21 cellular contexts compared by ENCODE assay signal in genomic region chr15:43214169-43214568, GRCh38. TPM values are rescaled to one million over a fixed set of nuclear protein-coding genes. Genes with fewer than 3 reads are reported as not detected.
DNase-seq lines count a peak whose midpoint lies in the region; ATAC-seq and TF ChIP-seq lines count a peak whose summit lies in the region.
"Had no signal": no experiment of that assay in that cellular context is flagged by ENCODE, and none has a peak within 500 bp of the region (broad histone marks: within the 10 kb centered on the region; RNA-seq: fewer than 3 reads in every experiment).

No MANE protein-coding gene starts in this region.

- no peaks in the 10 kb centered on the region for H4K20me1 ChIP-seq in neural progenitor cell (ENCODE audit: low read depth)
- H4K20me1 ChIP-seq: BLaER1 had no signal

- H2AFZ ChIP-seq in neural progenitor cell (replicated peaks), result peak overlapping the region; percentile 72

- ATAC-seq in WTC11, result peak; percentile 31; the same call in 1 of the 2 replicates

- H3K9ac ChIP-seq in endodermal cell (ENCODE audit: extremely low read depth, low read length, poor library complexity, severe bottlenecking) (no peak overlapping the region), neural progenitor cell (no peak overlapping the region)
- H3K9ac ChIP-seq: BLaER1 had no signal

- H3F3A ChIP-seq in neural progenitor cell (ENCODE audit: low read depth), result no peaks in the 10 kb centered on the region

- H3K27ac ChIP-seq in endodermal cell (ENCODE audit: low read depth, low read length) (no peak overlapping the region), neural progenitor cell (no peak overlapping the region)
- H3K27ac ChIP-seq: BLaER1, HL-60 had no signal

- no peaks in the 10 kb centered on the region; the same call in 1 of the 2 replicates for H3K27me3 Mint-ChIP-seq in WTC11 (ENCODE audit: low read depth)
- no peaks in the 10 kb centered on the region for H3K27me3 Mint-ChIP-seq in endodermal cell (ENCODE audit: insufficient read depth)
- peaks cover 2% of the 10 kb centered on the region for H3K27me3 Mint-ChIP-seq in neural progenitor cell (ENCODE audit: insufficient read depth, low read depth)

- POLR2A ChIA-PET in WTC11 (lab: Charles Lee), result no interaction called here

- H3K4me1 Mint-ChIP-seq in WTC11, result peaks cover 13% of the 10 kb centered on the region
- peaks cover 5% of the 10 kb centered on the region for H3K4me1 Mint-ChIP-seq in endodermal cell
- H3K4me1 Mint-ChIP-seq in neural progenitor cell, result peaks cover 7% of the 10 kb centered on the region
- H3K4me1 Mint-ChIP-seq: CD14-positive monocyte; CD4-positive, alpha-beta memory T cell; IgD-negative memory B cell had no signal

- H3K27me3 ChIP-seq in H7 (ENCODE audit: control insufficient read depth, insufficient read depth, low read length) (no peaks in the 10 kb centered on the region), endodermal cell (ENCODE audit: control insufficient read depth, insufficient read depth, low read length, poor library complexity, severe bottlenecking) (no peaks in the 10 kb centered on the region), neural progenitor cell (no peaks in the 10 kb centered on the region)
- H3K27me3 ChIP-seq: BLaER1 had no signal

- H3K9me3 ChIP-seq in endodermal cell (ENCODE audit: control insufficient read depth, low read length) (no peaks in the 10 kb centered on the region), neural progenitor cell (ENCODE audit: low read depth) (no peaks in the 10 kb centered on the region)
- H3K9me3 ChIP-seq: HAP-1 had no signal

- H3K4me3 ChIP-seq in H7 (ENCODE audit: insufficient read depth, low read depth, low read length) (no peak overlapping the region), endodermal cell (ENCODE audit: low read length) (no peak overlapping the region), neural progenitor cell (no peak overlapping the region)
- H3K4me3 ChIP-seq: BLaER1, HAP-1 had no signal

- no peak overlapping the region for H3K4me3 Mint-ChIP-seq in WTC11
- H3K4me3 Mint-ChIP-seq in endodermal cell, result no peak overlapping the region
- H3K4me3 Mint-ChIP-seq in neural progenitor cell, result no peak overlapping the region
- H3K4me3 Mint-ChIP-seq: CD14-positive monocyte; CD4-positive, alpha-beta memory T cell; IgD-negative memory B cell had no signal

- H3K9me3 Mint-ChIP-seq in WTC11, result no peaks in the 10 kb centered on the region
- H3K9me3 Mint-ChIP-seq in endodermal cell, result no peaks in the 10 kb centered on the region
- H3K9me3 Mint-ChIP-seq in neural progenitor cell, result no peaks in the 10 kb centered on the region
- H3K9me3 Mint-ChIP-seq: CD4-positive, alpha-beta memory T cell had no signal

- no peaks in the 10 kb centered on the region for H3K79me2 ChIP-seq in neural progenitor cell (ENCODE audit: low read depth)

- TF ChIP-seq CTCF in WTC11 (IDR thresholded peaks at IDR 0.05), result no peak
- no peak for TF ChIP-seq CTCF in endodermal cell (conservative IDR thresholded peaks at IDR 0.05)
- no peak for TF ChIP-seq CTCF in neural progenitor cell (IDR thresholded peaks at IDR 0.05)

- H3K4me2 ChIP-seq in neural progenitor cell, result no peak overlapping the region
- H3K4me2 ChIP-seq: BLaER1 had no signal

- CTCF ChIA-PET in WTC11 (lab: Charles Lee), result interaction anchor here (1.6 to 3.3 kb wide), 3 partner anchors 10 to 29 kb away, joined by 3 to 35 read pairs (median 18); partner anchors contain the start of gene CCNDBP1

- 82 to 83% methylated on average over 7 to 8 of the region's 8 CpGs for WGBS in endodermal cell (ENCODE audit: insufficient coverage in 1 of 2, insufficient read length in 1 of 2), 2 experiments

- no peaks in the 10 kb centered on the region for H3K36me3 ChIP-seq in H7 (replicated peaks; ENCODE audit: control insufficient read depth, insufficient read depth, low read length)
- no peaks in the 10 kb centered on the region for H3K36me3 ChIP-seq in endodermal cell (ENCODE audit: control insufficient read depth, insufficient read depth, low read length)
- no peaks in the 10 kb centered on the region for H3K36me3 ChIP-seq in neural progenitor cell
- H3K36me3 ChIP-seq: BLaER1, HAP-1 had no signal

- H3K36me3 Mint-ChIP-seq in WTC11 (no peaks in the 10 kb centered on the region), endodermal cell (ENCODE audit: low read depth) (no peaks in the 10 kb centered on the region), neural progenitor cell (no peaks in the 10 kb centered on the region)
- H3K36me3 Mint-ChIP-seq: CD14-positive monocyte; CD4-positive, alpha-beta memory T cell had no signal

- H3K4me1 ChIP-seq in endodermal cell (ENCODE audit: control insufficient read depth, insufficient read depth, low read length) (no peaks in the 10 kb centered on the region), neural progenitor cell (no peaks in the 10 kb centered on the region)
- H3K4me1 ChIP-seq: BLaER1, HAP-1 had no signal

- H3K27ac Mint-ChIP-seq in WTC11, result no peak overlapping the region
- H3K27ac Mint-ChIP-seq in endodermal cell, result no peak overlapping the region
- H3K27ac Mint-ChIP-seq in neural progenitor cell, result peak overlapping the region; percentile 69
- H3K27ac Mint-ChIP-seq: CD14-positive monocyte, IgD-negative memory B cell had no signal

- DNase-seq in H7 (peak; percentile 42), WTC11 (ENCODE audit: low spot score) (no peak), endodermal cell (peak; percentile 46), neural progenitor cell (ENCODE audit: low spot score) (no peak), NCI-H345 treated with DMSO at 0.1 percent for 48 hours (lab: John Stamatoyannopoulos, UW; ENCODE audit: unreplicated experiment) (no peak), amygdala (lab: John Stamatoyannopoulos, UW) (no peak), NCI-H2081 treated with DMSO at 0.1 percent for 48 hours (lab: John Stamatoyannopoulos, UW) (no peak)
- no peak for DNase-seq in stimulated activated CD8-positive, alpha-beta memory T cell treated with anti-CD3 and anti-CD28 coated beads, Interleukin-4, amount 100 ng/mL, for 48 hours
- DNase-seq: 8988T; CD4-positive, alpha-beta memory T cell; DMS79 treated with DMSO at 0.1 percent for 48 hours; GF-D8; GOT3 had no signal

TF ChIP-seq in WTC11, 78 proteins besides CTCF, POLR2A, EP300 and RAD21:
- TF ChIP-seq TEAD4 (CRISPR knock-in tag; IDR thresholded peaks at IDR 0.05) (no peak), ZNF396 (CRISPR knock-in tag; IDR thresholded peaks at IDR 0.05; ENCODE audit: borderline replicate concordance) (no peak), ELF4 (CRISPR knock-in tag; IDR thresholded peaks at IDR 0.05; ENCODE audit: low read depth) (no peak), USF2 (CRISPR knock-in tag; IDR thresholded peaks at IDR 0.05) (peak; percentile 70), USF1 (CRISPR knock-in tag; IDR thresholded peaks at IDR 0.05) (peak; percentile 58; the same call in 1 of the 2 replicates), JAZF1 (CRISPR knock-in tag; IDR thresholded peaks at IDR 0.05) (no peak), AR (CRISPR knock-in tag; IDR thresholded peaks at IDR 0.05) (no peak)

RNA-seq across cellular contexts. Expression of gene EPB42, which starts 6.6 kb away (rescaled TPM):
- total RNA-seq in H7 (2014; rRNA removed; shearing (Covaris generic)), result not detected in 2 replicates
- not detected in 3 replicates for total RNA-seq in WTC11 (2021)
- not detected for total RNA-seq in endodermal cell
- not detected for polyA plus RNA-seq in endodermal cell (2013, experiment 1 of 2)
- not detected for polyA plus RNA-seq in endodermal cell (2013, experiment 2 of 2)
- not detected in 2 replicates for total RNA-seq in neural progenitor cell (ENCODE audit: low replicate concordance)
- total RNA-seq: A673; CD4-positive, alpha-beta memory T cell; HT1080 had no signal
- polyA plus RNA-seq: AG04450; CD4-positive, alpha-beta memory T cell; IgD-negative memory B cell had no signal

RNA-seq across cellular contexts. Expression of gene CCNDBP1, which starts 29.0 kb away (rescaled TPM):
- 49.7 and 51.3 TPM in 2 replicates for total RNA-seq in H7 (2014; rRNA removed; shearing (Covaris generic))
- total RNA-seq in WTC11 (2021) (19.1 to 22.0 TPM (median 20.4 TPM) in 3 replicates), endodermal cell (10 to 100 TPM; 25.7 to 43.5 TPM), neural progenitor cell (ENCODE audit: low replicate concordance) (43.1 and 44.3 TPM in 2 replicates)
- 38.2 TPM for polyA plus RNA-seq in endodermal cell (2013, experiment 1 of 2)
- polyA plus RNA-seq in endodermal cell (2013, experiment 2 of 2), result 33.9 TPM

RNA-seq across cellular contexts. Expression of gene TGM5, which starts 52.6 kb away (rescaled TPM):
- total RNA-seq in H7 (2014; rRNA removed; shearing (Covaris generic)), result not detected in 2 replicates
- total RNA-seq in WTC11 (2021) (not detected in 3 replicates), endodermal cell (not detected), neural progenitor cell (ENCODE audit: low replicate concordance) (not detected in 2 replicates)
- not detected for polyA plus RNA-seq in endodermal cell (2013, experiment 1 of 2)
- not detected for polyA plus RNA-seq in endodermal cell (2013, experiment 2 of 2)
- total RNA-seq: A673; CD4-positive, alpha-beta memory T cell had no signal
- polyA plus RNA-seq: AG04450; CD14-positive monocyte; CD4-positive, alpha-beta memory T cell; IgD-negative memory B cell had no signal

Comparison
In these comparisons a context has a peak if more than half of its experiments do, and no peak if none do; other contexts are left out.
1. DNase-seq: peak in H7 (single experiment) and endodermal cell (single experiment); none in WTC11 (single experiment), neural progenitor cell (single experiment), NCI-H345 treated with DMSO at 0.1 percent for 48 hours (single experiment), stimulated activated CD8-positive, alpha-beta memory T cell treated with anti-CD3 and anti-CD28 coated beads, Interleukin-4, amount 100 ng/mL, for 48 hours (single experiment), amygdala (0 of 56) and NCI-H2081 treated with DMSO at 0.1 percent for 48 hours (single experiment).